In the genomic region with DNA sequence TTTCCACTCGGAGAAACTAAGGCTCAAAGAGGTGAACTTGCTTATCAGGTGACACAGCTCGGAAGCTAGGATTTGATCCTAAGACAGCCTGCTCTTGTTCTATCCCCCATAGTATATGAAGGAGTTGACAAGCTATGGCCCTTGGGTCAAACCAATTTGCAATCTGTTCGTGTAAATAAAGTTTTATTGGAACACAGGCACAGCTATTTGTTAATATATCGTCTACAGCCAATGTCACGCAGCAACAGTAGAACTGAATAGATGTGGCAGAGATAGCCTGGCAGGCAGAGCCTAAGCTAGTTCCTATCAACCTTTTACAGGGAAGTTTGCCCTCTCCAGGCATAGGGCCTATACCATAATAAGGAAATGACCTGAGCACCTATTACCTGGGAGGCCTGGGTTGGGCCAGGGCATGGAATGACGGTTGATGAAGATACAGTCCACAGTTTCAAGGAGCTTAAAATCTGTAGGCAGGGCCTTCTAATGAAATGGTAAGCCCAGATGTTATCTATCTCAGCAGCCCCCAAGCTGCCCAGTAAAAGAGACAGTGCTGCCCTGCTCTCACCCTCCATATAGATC, we compare ENCODE assay signal across 17 cellular contexts.
DNase-seq lines count a peak whose midpoint lies in the region; ATAC-seq and TF ChIP-seq lines count a peak whose summit lies in the region.
"Had no signal": no experiment of that assay in that cellular context is flagged by ENCODE, and none has a peak within 500 bp of the region (broad histone marks: within the 10 kb centered on the region; RNA-seq: fewer than 3 reads in every experiment).

No MANE protein-coding gene starts in this region.

- no peaks in the 10 kb centered on the region for H3K27me3 ChIP-seq in Loucy (ENCODE audit: insufficient read depth, low read length, poor library complexity, severe bottlenecking)
- H3K27me3 ChIP-seq in WERI-Rb-1 (ENCODE audit: insufficient read depth, low read depth, severe bottlenecking), result no peaks in the 10 kb centered on the region
- H3K27me3 ChIP-seq: BE2C had no signal

- H3K79me2 ChIP-seq in Loucy (ENCODE audit: insufficient read depth, low read length), result peaks cover 10% of the 10 kb centered on the region; the same call in 1 of the 2 replicates

- ATAC-seq in mucosa of descending colon (peak; percentile 97), GM18511 (IDR thresholded peaks at IDR 0.05; ENCODE audit: unreplicated experiment) (no peak)
- ATAC-seq: GM12878 had no signal

- H3K9me3 ChIP-seq in Loucy (ENCODE audit: insufficient read depth, low read depth, low read length) (no peaks in the 10 kb centered on the region; the same call in 1 of the 2 replicates), WERI-Rb-1 (ENCODE audit: severe bottlenecking) (no peaks in the 10 kb centered on the region), mucosa of descending colon (no peaks in the 10 kb centered on the region)
- H3K9me3 ChIP-seq: BE2C, HAP-1 had no signal

- intact Hi-C loops in mucosa of descending colon (cut with DNase I, micrococcal nuclease), result no loop called here

- TF ChIP-seq CTCF in Loucy (conservative IDR thresholded peaks at IDR 0.05; ENCODE audit: low read length) (no peak), WERI-Rb-1 (IDR thresholded peaks at IDR 0.05; ENCODE audit: low read depth, low read length) (no peak), mucosa of descending colon (IDR thresholded peaks at IDR 0.05) (no peak)

- H3K27ac ChIP-seq in WERI-Rb-1, result peak overlapping the region; percentile 46

- H2AFZ ChIP-seq in Loucy (ENCODE audit: low read length), result no peak overlapping the region

- H3K36me3 ChIP-seq in Loucy (ENCODE audit: insufficient read depth, low read length), result peaks cover 6% of the 10 kb centered on the region; the same call in 1 of the 2 replicates
- no peaks in the 10 kb centered on the region for H3K36me3 ChIP-seq in WERI-Rb-1
- H3K36me3 ChIP-seq in mucosa of descending colon (ENCODE audit: low read depth), result no peaks in the 10 kb centered on the region
- H3K36me3 ChIP-seq: BE2C, HAP-1 had no signal

- no peak overlapping the region for H3K9ac ChIP-seq in Loucy (ENCODE audit: low read depth, low read length, poor library complexity, severe bottlenecking)

- no peaks in the 10 kb centered on the region for H3K9me2 ChIP-seq in Loucy (replicated peaks; ENCODE audit: low read depth, low read length)

- H3K4me1 ChIP-seq in Loucy (ENCODE audit: insufficient read depth, low read length, poor library complexity, severe bottlenecking) (peaks cover 63% of the 10 kb centered on the region), mucosa of descending colon (ENCODE audit: low read depth) (peaks cover 19% of the 10 kb centered on the region)
- H3K4me1 ChIP-seq: HAP-1 had no signal

- DNase-seq in WERI-Rb-1, result no peak
- DNase-seq in mucosa of descending colon, result peak; percentile 55 to 67 (median 59)
- no peak for DNase-seq in activated T-cell treated with anti-CD3 and anti-CD28 coated beads for 4 hours
- no peak for DNase-seq in activated CD4-positive, alpha-beta T cell treated with anti-CD3 and anti-CD28 coated beads for 48 hours
- DNase-seq: ACHN; BE2C; CD4-positive, CD25-positive, alpha-beta regulatory T cell; CD8-positive, alpha-beta memory T cell; COR-L47; DMS 273 treated with DMSO at 0.1 percent for 48 hours; DMS53; DND-41; EL had no signal

- peak overlapping the region; percentile 39 for H3K4me2 ChIP-seq in Loucy (ENCODE audit: low read depth, low read length, poor library complexity, severe bottlenecking)

- H4K20me1 ChIP-seq in Loucy (ENCODE audit: insufficient read depth, low read length, poor library complexity, severe bottlenecking), result peaks cover 5% of the 10 kb centered on the region

- no peaks in the 10 kb centered on the region for H3F3A ChIP-seq in Loucy (ENCODE audit: low read depth)

- H3K4me3 ChIP-seq in Loucy (ENCODE audit: low read length, poor library complexity, severe bottlenecking) (no peak overlapping the region), WERI-Rb-1 (ENCODE audit: low read depth, low read length) (no peak overlapping the region), mucosa of descending colon (no peak overlapping the region)
- H3K4me3 ChIP-seq: GM12878, HAP-1 had no signal

Comparison
In these comparisons a context has a peak if more than half of its experiments do, and no peak if none do; other contexts are left out.
1. DNase-seq: peak in mucosa of descending colon (3 of 3); none in WERI-Rb-1 (single experiment), activated T-cell treated with anti-CD3 and anti-CD28 coated beads for 4 hours (single experiment) and activated CD4-positive, alpha-beta T cell treated with anti-CD3 and anti-CD28 coated beads for 48 hours (single experiment).